8 cellular contexts compared by ENCODE assay signal in genomic region chr13:36736119-36736726, GRCh38.
DNase-seq lines count a peak whose midpoint lies in the region; ATAC-seq and TF ChIP-seq lines count a peak whose summit lies in the region.

No MANE protein-coding gene starts in this region.

- H3K36me3 ChIP-seq in H7 (replicated peaks; ENCODE audit: control insufficient read depth, insufficient read depth, low read length): no peaks in the 10 kb centered on the region
- H3K36me3 ChIP-seq in adrenal gland (replicated peaks in 1 of 2): no peaks in the 10 kb centered on the region

- H3K27me3 ChIP-seq in H7 (ENCODE audit: control insufficient read depth, insufficient read depth, low read length): no peaks in the 10 kb centered on the region
- no peaks in the 10 kb centered on the region for H3K27me3 ChIP-seq in adrenal gland

- peak; percentile 64 to 83 (median 74) for TF ChIP-seq CTCF in adrenal gland (IDR thresholded peaks at IDR 0.05)

- no peak overlapping the region for H3K4me3 ChIP-seq in H7 (ENCODE audit: insufficient read depth, low read depth, low read length)
- H3K4me3 ChIP-seq in adrenal gland: no peak overlapping the region

- ATAC-seq in GM21381 (IDR thresholded peaks at IDR 0.05; ENCODE audit: unreplicated experiment): no peak
- ATAC-seq in HG02981 (IDR thresholded peaks at IDR 0.05; ENCODE audit: unreplicated experiment): no peak

- DNase-seq in CMK (ENCODE audit: low read depth) (peak; percentile 2), H7 (peak; percentile 38), NOMO-1 (lab: John Stamatoyannopoulos, UW; ENCODE audit: unreplicated experiment in 2 of 2) (peak; percentile 42 to 57), adrenal gland (peak; percentile 43 to 73 (median 57)), hippocampal formation (lab: John Stamatoyannopoulos, UW) (peak; percentile 38 to 66)
- DNase-seq in stimulated activated CD4-positive, alpha-beta T cell treated with anti-CD3 and anti-CD28 coated beads, Interleukin-12 subunit alpha, Interleukin-12 subunit beta, amount 100 ng/mL, for 48 hours (ENCODE audit: low read depth in 2 of 3, low spot score in 1 of 3): peak in 2 of 3 donors; percentile 12 to 32

- intact Hi-C loops in adrenal gland (cut with DNase I): loop anchor here (10.0 kb wide), 3 partner anchors 291 to 451 kb away; no protein-coding TSS in a partner anchor

- 8 to 14% (median 12%) methylated on average over 4 of the region's 4 CpGs for WGBS in adrenal gland, 4 donors

- no peaks in the 10 kb centered on the region for H3K9me3 ChIP-seq in adrenal gland (replicated peaks in 1 of 3)

- H3K27ac ChIP-seq in adrenal gland: no peak overlapping the region

- TF ChIP-seq POLR2A in adrenal gland (IDR thresholded peaks at IDR 0.05): no peak

- no peaks in the 10 kb centered on the region for H3K4me1 ChIP-seq in adrenal gland (replicated peaks in 1 of 2)

Comparison
In these comparisons a context has a peak if more than half of its experiments do, and no peak if none do; other contexts are left out.
1. DNase-seq: peak in every context shown above with its lines; median percentile 57 in adrenal gland; 52 in hippocampal formation; 50 in NOMO-1; 38 in H7; 22 in stimulated activated CD4-positive, alpha-beta T cell treated with anti-CD3 and anti-CD28 coated beads, Interleukin-12 subunit alpha, Interleukin-12 subunit beta, amount 100 ng/mL, for 48 hours; 2 in CMK.